1 cellular context compared by ENCODE assay signal in the genomic region with DNA sequence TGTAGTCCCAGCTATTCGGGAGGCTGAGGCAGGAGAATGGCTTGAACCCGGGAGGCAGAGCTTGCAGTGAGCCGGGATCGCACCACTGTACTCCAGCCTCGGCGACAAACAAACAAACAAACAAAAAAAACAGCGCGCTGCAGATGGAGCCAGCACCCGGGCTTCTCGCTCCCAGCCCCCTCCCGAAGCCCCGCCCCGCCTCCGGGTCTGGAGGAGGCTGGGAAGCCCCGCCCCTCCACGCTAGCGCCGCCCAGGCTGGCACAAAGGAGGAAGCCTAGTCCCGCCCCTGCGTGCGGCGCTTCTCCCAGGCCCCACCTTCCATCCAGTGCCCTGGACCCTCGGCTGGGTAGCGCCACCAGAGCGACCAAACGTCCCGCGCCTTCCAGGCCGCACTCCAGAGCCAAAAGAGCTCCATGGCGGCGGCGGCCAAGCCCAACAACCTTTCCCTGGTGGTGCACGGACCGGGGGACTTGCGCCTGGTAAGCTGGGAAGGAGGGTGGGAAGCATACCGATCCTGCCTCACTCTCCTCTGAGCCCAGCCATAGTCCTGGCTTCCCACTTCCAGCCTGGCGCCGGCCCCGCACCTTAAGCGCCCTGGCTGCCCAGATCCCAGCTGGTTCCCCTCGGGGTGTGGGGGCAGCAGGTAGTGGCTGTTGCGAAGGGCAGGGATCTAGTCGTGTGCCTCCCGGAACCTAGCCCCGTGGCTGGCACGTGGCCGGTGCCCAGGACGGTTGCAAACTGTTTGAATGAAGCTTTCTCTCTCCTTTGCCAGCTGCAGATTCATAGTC.
TF ChIP-seq lines count a peak whose summit lies in the region.

A gene (plus strand): TSS at position 325 of the 788 bp plus-strand sequence. CDS start 89 bp downstream, at position 414.

TF ChIP-seq in HepG2, 621 proteins besides CTCF, POLR2A, EP300 and RAD21 (continued from another document and continues in another):
- no peak for TF ChIP-seq RARA (CRISPR knock-in tag; IDR thresholded peaks at IDR 0.05)
- peak; percentile 53; the same call in 1 of the 2 replicates for TF ChIP-seq BHLHE40 (IDR thresholded peaks at IDR 0.05; ENCODE audit: low read length)
- TF ChIP-seq ZNF274 (CRISPR knock-in tag; IDR thresholded peaks at IDR 0.05): peak; percentile 80
- peak; percentile 83 for TF ChIP-seq SAP130 (CRISPR knock-in tag; IDR thresholded peaks at IDR 0.05; ENCODE audit: low read depth)
- peak; percentile 49; the same call in 1 of the 2 replicates for TF ChIP-seq CCDC6 (CRISPR knock-in tag; IDR thresholded peaks at IDR 0.05)
- TF ChIP-seq, protein P1, sequence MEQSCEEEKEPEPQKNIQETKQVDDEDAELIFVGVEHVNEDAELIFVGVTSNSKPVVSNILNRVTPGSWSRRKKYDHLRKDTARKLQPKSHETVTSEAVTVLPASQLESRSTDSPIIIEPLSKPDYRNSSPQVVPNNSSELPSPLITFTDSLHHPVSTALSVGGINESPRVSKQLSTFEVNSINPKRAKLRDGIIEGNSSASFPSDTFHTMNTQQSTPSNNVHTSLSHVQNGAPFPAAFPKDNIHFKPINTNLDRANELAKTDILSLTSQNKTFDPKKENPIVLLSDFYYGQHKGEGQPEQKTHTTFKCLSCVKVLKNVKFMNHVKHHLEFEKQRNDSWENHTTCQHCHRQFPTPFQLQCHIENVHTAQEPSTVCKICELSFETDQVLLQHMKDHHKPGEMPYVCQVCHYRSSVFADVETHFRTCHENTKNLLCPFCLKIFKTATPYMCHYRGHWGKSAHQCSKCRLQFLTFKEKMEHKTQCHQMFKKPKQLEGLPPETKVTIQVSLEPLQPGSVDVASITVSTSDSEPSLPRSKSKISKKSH (CRISPR knock-in tag; IDR thresholded peaks at IDR 0.05; ENCODE audit: borderline replicate concordance): peak; percentile 91
- TF ChIP-seq ZNF792 (CRISPR knock-in tag; IDR thresholded peaks at IDR 0.05): peak; percentile 36; the same call in 1 of the 2 replicates
- peak; percentile 70; the same call in 1 of the 2 replicates for TF ChIP-seq ZC3H13 (CRISPR knock-in tag; IDR thresholded peaks at IDR 0.05)
- TF ChIP-seq, protein P2, sequence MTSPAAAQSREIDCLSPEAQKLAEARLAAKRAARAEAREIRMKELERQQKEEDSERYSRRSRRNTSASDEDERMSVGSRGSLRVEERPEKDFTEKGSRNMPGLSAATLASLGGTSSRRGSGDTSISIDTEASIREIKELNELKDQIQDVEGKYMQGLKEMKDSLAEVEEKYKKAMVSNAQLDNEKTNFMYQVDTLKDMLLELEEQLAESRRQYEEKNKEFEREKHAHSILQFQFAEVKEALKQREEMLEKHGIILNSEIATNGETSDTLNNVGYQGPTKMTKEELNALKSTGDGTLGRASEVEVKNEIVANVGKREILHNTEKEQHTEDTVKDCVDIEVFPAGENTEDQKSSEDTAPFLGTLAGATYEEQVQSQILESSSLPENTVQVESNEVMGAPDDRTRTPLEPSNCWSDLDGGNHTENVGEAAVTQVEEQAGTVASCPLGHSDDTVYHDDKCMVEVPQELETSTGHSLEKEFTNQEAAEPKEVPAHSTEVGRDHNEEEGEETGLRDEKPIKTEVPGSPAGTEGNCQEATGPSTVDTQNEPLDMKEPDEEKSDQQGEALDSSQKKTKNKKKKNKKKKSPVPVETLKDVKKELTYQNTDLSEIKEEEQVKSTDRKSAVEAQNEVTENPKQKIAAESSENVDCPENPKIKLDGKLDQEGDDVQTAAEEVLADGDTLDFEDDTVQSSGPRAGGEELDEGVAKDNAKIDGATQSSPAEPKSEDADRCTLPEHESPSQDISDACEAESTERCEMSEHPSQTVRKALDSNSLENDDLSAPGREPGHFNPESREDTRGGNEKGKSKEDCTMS (CRISPR knock-in tag; conservative IDR thresholded peaks at IDR 0.05): 0 out of 2 replicates have a peak, but pooled peaks have one; percentile 36
- TF ChIP-seq STAT5B (CRISPR knock-in tag; IDR thresholded peaks at IDR 0.05): no peak
- TF ChIP-seq HNRNPLL (IDR thresholded peaks at IDR 0.05; ENCODE audit: low read depth, low read length, poor library complexity, severe bottlenecking): peak; percentile 76
- peak; percentile 99 for TF ChIP-seq ZNF572 (CRISPR knock-in tag; IDR thresholded peaks at IDR 0.05)
- TF ChIP-seq SMC3 (IDR thresholded peaks at IDR 0.05; ENCODE audit: low read length): no peak
- peak; percentile 96 for TF ChIP-seq TAF1 (CRISPR knock-in tag; IDR thresholded peaks at IDR 0.05)
- TF ChIP-seq, protein P3, sequence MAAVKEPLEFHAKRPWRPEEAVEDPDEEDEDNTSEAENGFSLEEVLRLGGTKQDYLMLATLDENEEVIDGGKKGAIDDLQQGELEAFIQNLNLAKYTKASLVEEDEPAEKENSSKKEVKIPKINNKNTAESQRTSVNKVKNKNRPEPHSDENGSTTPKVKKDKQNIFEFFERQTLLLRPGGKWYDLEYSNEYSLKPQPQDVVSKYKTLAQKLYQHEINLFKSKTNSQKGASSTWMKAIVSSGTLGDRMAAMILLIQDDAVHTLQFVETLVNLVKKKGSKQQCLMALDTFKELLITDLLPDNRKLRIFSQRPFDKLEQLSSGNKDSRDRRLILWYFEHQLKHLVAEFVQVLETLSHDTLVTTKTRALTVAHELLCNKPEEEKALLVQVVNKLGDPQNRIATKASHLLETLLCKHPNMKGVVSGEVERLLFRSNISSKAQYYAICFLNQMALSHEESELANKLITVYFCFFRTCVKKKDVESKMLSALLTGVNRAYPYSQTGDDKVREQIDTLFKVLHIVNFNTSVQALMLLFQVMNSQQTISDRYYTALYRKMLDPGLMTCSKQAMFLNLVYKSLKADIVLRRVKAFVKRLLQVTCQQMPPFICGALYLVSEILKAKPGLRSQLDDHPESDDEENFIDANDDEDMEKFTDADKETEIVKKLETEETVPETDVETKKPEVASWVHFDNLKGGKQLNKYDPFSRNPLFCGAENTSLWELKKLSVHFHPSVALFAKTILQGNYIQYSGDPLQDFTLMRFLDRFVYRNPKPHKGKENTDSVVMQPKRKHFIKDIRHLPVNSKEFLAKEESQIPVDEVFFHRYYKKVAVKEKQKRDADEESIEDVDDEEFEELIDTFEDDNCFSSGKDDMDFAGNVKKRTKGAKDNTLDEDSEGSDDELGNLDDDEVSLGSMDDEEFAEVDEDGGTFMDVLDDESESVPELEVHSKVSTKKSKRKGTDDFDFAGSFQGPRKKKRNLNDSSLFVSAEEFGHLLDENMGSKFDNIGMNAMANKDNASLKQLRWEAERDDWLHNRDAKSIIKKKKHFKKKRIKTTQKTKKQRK (IDR thresholded peaks at IDR 0.05; ENCODE audit: low read length): no peak
- 0 out of 2 replicates have a peak, but pooled peaks have one; percentile 11 for TF ChIP-seq POGZ (CRISPR knock-in tag; IDR thresholded peaks at IDR 0.05)
- TF ChIP-seq, protein P4, sequence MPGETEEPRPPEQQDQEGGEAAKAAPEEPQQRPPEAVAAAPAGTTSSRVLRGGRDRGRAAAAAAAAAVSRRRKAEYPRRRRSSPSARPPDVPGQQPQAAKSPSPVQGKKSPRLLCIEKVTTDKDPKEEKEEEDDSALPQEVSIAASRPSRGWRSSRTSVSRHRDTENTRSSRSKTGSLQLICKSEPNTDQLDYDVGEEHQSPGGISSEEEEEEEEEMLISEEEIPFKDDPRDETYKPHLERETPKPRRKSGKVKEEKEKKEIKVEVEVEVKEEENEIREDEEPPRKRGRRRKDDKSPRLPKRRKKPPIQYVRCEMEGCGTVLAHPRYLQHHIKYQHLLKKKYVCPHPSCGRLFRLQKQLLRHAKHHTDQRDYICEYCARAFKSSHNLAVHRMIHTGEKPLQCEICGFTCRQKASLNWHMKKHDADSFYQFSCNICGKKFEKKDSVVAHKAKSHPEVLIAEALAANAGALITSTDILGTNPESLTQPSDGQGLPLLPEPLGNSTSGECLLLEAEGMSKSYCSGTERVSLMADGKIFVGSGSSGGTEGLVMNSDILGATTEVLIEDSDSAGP (CRISPR knock-in tag; IDR thresholded peaks at IDR 0.05; ENCODE audit: borderline replicate concordance): peak; percentile 74; the same call in 1 of the 2 replicates
- TF ChIP-seq ZFP90 (CRISPR knock-in tag; IDR thresholded peaks at IDR 0.05; ENCODE audit: borderline replicate concordance): peak; percentile 73; the same call in 1 of the 2 replicates
- peak; percentile 70 for TF ChIP-seq GABPB1 (CRISPR knock-in tag; IDR thresholded peaks at IDR 0.05)
- TF ChIP-seq, protein P5, sequence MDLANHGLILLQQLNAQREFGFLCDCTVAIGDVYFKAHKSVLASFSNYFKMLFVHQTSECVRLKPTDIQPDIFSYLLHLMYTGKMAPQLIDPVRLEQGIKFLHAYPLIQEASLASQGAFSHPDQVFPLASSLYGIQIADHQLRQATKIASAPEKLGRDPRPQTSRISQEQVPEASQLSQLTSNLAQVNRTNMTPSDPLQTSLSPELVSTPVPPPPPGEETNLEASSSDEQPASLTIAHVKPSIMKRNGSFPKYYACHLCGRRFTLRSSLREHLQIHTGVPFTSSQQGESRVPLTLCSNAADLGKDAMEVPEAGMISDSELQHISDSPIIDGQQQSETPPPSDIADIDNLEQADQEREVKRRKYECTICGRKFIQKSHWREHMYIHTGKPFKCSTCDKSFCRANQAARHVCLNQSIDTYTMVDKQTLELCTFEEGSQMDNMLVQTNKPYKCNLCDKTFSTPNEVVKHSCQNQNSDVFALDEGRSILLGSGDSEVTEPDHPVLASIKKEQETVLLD (CRISPR knock-in tag; IDR thresholded peaks at IDR 0.05; ENCODE audit: low read depth): no peak
- 0 out of 2 replicates have a peak, but pooled peaks have one; percentile 10 for TF ChIP-seq TBX3 (IDR thresholded peaks at IDR 0.05; ENCODE audit: borderline replicate concordance)
- TF ChIP-seq SP5 (CRISPR knock-in tag; IDR thresholded peaks at IDR 0.05; ENCODE audit: borderline replicate concordance, low read depth): 0 out of 2 replicates have a peak, but pooled peaks have one; percentile 33
- TF ChIP-seq, protein P6, sequence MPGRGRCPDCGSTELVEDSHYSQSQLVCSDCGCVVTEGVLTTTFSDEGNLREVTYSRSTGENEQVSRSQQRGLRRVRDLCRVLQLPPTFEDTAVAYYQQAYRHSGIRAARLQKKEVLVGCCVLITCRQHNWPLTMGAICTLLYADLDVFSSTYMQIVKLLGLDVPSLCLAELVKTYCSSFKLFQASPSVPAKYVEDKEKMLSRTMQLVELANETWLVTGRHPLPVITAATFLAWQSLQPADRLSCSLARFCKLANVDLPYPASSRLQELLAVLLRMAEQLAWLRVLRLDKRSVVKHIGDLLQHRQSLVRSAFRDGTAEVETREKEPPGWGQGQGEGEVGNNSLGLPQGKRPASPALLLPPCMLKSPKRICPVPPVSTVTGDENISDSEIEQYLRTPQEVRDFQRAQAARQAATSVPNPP (CRISPR knock-in tag; IDR thresholded peaks at IDR 0.05): peak; percentile 59; the same call in 1 of the 2 replicates
- TF ChIP-seq, protein P7, sequence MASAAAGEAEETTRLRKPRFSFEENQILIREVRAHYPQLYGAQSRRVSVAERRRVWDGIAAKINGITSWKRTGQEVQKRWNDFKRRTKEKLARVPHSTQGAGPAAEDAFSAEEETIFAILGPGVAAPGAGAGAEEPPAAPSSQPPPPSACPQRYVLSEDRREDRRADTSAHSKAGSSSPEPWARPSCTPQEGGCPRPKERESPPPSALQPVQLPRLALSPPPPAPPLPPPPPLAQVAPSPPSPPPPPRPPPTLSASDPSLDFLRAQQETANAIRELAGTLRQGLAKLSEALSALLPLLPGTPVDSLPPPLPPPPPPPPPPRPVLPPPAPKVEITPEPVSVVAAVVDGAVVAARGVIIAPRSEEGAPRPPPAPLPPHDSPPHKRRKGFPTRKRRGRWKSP (CRISPR knock-in tag; IDR thresholded peaks at IDR 0.05): peak; percentile 83
- TF ChIP-seq, protein P8, sequence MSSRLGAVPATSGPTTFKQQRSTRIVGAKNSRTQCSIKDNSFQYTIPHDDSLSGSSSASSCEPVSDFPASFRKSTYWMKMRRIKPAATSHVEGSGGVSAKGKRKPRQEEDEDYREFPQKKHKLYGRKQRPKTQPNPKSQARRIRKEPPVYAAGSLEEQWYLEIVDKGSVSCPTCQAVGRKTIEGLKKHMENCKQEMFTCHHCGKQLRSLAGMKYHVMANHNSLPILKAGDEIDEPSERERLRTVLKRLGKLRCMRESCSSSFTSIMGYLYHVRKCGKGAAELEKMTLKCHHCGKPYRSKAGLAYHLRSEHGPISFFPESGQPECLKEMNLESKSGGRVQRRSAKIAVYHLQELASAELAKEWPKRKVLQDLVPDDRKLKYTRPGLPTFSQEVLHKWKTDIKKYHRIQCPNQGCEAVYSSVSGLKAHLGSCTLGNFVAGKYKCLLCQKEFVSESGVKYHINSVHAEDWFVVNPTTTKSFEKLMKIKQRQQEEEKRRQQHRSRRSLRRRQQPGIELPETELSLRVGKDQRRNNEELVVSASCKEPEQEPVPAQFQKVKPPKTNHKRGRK (CRISPR knock-in tag; IDR thresholded peaks at IDR 0.05): 0 out of 2 replicates have a peak, but pooled peaks have one; percentile 20
- TF ChIP-seq REL (CRISPR knock-in tag; conservative IDR thresholded peaks at IDR 0.05): 0 out of 2 replicates have a peak, but pooled peaks have one; percentile 29
- no peak for TF ChIP-seq FOXO1 (CRISPR knock-in tag; IDR thresholded peaks at IDR 0.05)
- peak; percentile 58; the same call in 1 of the 2 replicates for TF ChIP-seq ZNF292 (CRISPR knock-in tag; IDR thresholded peaks at IDR 0.05; ENCODE audit: borderline replicate concordance, low read depth)
- peak; percentile 67; the same call in 1 of the 2 replicates for TF ChIP-seq ZSCAN25 (CRISPR knock-in tag; IDR thresholded peaks at IDR 0.05)
- no peak for TF ChIP-seq RFXAP (CRISPR knock-in tag; IDR thresholded peaks at IDR 0.05; ENCODE audit: borderline replicate concordance)
- TF ChIP-seq ZNF431 (CRISPR knock-in tag; IDR thresholded peaks at IDR 0.05; ENCODE audit: borderline replicate concordance, low read depth): 0 out of 2 replicates have a peak, but pooled peaks have one; percentile 18
- TF ChIP-seq MTF1 (CRISPR knock-in tag; IDR thresholded peaks at IDR 0.05): 0 out of 2 replicates have a peak, but pooled peaks have one; percentile 24
- TF ChIP-seq, protein P9, sequence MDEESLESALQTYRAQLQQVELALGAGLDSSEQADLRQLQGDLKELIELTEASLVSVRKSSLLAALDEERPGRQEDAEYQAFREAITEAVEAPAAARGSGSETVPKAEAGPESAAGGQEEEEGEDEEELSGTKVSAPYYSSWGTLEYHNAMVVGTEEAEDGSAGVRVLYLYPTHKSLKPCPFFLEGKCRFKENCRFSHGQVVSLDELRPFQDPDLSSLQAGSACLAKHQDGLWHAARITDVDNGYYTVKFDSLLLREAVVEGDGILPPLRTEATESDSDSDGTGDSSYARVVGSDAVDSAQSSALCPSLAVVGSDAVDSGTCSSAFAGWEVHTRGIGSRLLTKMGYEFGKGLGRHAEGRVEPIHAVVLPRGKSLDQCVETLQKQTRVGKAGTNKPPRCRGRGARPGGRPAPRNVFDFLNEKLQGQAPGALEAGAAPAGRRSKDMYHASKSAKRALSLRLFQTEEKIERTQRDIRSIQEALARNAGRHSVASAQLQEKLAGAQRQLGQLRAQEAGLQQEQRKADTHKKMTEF (CRISPR knock-in tag; IDR thresholded peaks at IDR 0.05): peak; percentile 67; the same call in 1 of the 2 replicates
- TF ChIP-seq CBFB (CRISPR knock-in tag; IDR thresholded peaks at IDR 0.05): 0 out of 2 replicates have a peak, but pooled peaks have one; percentile 17
- TF ChIP-seq, protein P10, sequence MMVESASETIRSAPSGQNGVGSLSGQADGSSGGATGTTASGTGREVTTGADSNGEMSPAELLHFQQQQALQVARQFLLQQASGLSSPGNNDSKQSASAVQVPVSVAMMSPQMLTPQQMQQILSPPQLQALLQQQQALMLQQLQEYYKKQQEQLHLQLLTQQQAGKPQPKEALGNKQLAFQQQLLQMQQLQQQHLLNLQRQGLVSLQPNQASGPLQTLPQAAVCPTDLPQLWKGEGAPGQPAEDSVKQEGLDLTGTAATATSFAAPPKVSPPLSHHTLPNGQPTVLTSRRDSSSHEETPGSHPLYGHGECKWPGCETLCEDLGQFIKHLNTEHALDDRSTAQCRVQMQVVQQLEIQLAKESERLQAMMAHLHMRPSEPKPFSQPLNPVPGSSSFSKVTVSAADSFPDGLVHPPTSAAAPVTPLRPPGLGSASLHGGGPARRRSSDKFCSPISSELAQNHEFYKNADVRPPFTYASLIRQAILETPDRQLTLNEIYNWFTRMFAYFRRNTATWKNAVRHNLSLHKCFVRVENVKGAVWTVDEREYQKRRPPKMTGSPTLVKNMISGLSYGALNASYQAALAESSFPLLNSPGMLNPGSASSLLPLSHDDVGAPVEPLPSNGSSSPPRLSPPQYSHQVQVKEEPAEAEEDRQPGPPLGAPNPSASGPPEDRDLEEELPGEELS (CRISPR knock-in tag; IDR thresholded peaks at IDR 0.05): peak; percentile 35
